8 cellular contexts compared by ENCODE assay signal in the genomic region with DNA sequence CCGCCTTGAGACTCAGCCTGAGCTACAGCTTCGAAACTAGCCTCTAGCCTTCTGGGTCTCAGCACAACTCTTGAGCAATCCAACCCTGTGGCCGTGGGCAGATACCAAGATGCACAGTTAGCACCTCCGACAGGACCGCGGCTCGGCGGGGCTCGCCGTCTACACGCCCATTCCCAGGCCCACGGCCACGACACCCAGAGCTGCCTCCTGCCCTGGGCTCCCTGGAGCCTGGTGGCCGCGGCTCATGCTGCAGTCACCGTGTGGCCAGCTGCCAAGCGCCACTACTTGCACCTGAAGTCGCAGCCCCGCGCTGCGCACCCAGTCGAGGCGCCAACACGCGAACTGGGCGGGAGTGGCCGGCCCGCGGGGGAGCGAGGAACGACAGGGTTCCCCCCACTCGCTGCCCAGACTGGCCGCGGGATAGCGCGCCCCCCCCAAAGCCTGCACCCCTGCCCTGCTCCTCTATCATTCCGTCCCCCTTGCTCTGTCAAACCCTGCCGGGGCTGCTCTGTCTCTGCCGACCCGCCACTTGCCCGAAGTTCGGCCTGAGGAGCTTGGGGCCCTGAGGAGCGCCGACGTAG. TPM values are rescaled to one million over a fixed set of nuclear protein-coding genes. Genes with fewer than 3 reads are reported as not detected.
DNase-seq lines count a peak whose midpoint lies in the region; ATAC-seq lines count a peak whose summit lies in the region.

No MANE protein-coding gene starts in this region.

- DNase-seq in NCI-H82 (lab: John Stamatoyannopoulos, UW) (peak; percentile 59), NCI-H82 treated with DMSO at 0.1 percent for 48 hours (lab: John Stamatoyannopoulos, UW; ENCODE audit: unreplicated experiment) (no peak), SJCRH30 (peak; percentile 29 to 36), caudate nucleus (lab: John Stamatoyannopoulos, UW) (peak in 9 of 61 donors; percentile 26 to 58 (median 37)), left lobe of liver (ENCODE audit: low spot score) (peak; percentile 60), superior temporal gyrus (ENCODE audit: extremely low spot score) (no peak)
- DNase-seq in stimulated activated CD8-positive, alpha-beta memory T cell treated with anti-CD3 and anti-CD28 coated beads, Interleukin-4, amount 100 ng/mL, for 48 hours, result peak; percentile 53

- H3K27ac ChIP-seq in SJCRH30, result no peak overlapping the region
- peak overlapping the region; percentile 58 for H3K27ac ChIP-seq in caudate nucleus (ENCODE audit: low read depth, low read length)

- H3K9me3 ChIP-seq in SJCRH30 (replicated peaks), result no peaks in the 10 kb centered on the region

- peaks cover 30% of the 10 kb centered on the region for H3K36me3 ChIP-seq in SJCRH30

- ATAC-seq in HG03159 (IDR thresholded peaks at IDR 0.05; ENCODE audit: unreplicated experiment) (peak; percentile 2), left lobe of liver (peak; percentile 24)

- H3K27me3 ChIP-seq in SJCRH30, result no peaks in the 10 kb centered on the region

- H3K4me1 ChIP-seq in SJCRH30, result peaks cover 5% of the 10 kb centered on the region; the same call in 1 of the 2 replicates

- H3K4me3 ChIP-seq in SJCRH30, result peak overlapping the region; percentile 82

RNA-seq across cellular contexts. Expression of gene CDCA8, which starts 0.7 kb away (rescaled TPM):
- 55.0 and 58.5 TPM in 2 replicates for total RNA-seq in SJCRH30 (2014; rRNA removed; shearing (Covaris generic))
- 0.55 TPM for total RNA-seq in left lobe of liver

RNA-seq across cellular contexts. Expression of gene RSPO1, which starts 56.9 kb away (rescaled TPM):
- total RNA-seq in SJCRH30 (2014; rRNA removed; shearing (Covaris generic)), result not detected in 2 replicates
- not detected for total RNA-seq in left lobe of liver

Comparison
In these comparisons a context has a peak if more than half of its experiments do, and no peak if none do; other contexts are left out.
1. DNase-seq: peak in NCI-H82 (single experiment), SJCRH30 (2 of 2), left lobe of liver (single experiment) and stimulated activated CD8-positive, alpha-beta memory T cell treated with anti-CD3 and anti-CD28 coated beads, Interleukin-4, amount 100 ng/mL, for 48 hours (single experiment); none in NCI-H82 treated with DMSO at 0.1 percent for 48 hours (single experiment) and superior temporal gyrus (single experiment).
2. RNA of gene CDCA8, which starts 0.7 kb away (total RNA-seq): 55.0 to 58.5 TPM in SJCRH30; 0.55 TPM in left lobe of liver (single experiment); every median in the first group is over 10 times any median in the second.